Comparison of ENCODE assay signal across 8 cellular contexts in the genomic region with DNA sequence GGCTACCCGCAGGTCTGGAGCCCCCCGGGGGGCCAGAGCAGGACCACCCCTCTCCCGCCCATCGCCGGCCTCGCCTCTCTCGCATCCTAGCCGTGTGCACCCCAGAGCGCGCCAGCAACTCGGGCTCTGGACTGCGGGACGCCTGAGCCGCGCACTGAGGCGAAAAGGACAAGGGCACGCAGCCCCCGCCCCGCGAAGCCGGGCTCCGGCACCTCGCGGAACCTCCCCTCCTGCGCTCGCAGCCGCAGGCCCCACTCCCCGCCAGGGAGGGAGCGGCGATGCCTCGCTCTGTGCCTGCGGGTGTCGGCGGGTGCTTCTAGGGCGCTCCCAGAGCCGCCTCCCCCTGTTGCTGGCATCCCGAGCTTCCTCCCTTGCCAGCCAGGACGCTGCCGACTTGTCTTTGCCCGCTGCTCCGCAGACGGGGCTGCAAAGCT. TPM values are rescaled to one million over a fixed set of nuclear protein-coding genes. Genes with fewer than 3 reads are reported as not detected.
A peak's percentile ranks its signal among the peaks of the same experiment; 100 is the strongest.
DNase-seq lines count a peak whose midpoint lies in the region; ATAC-seq and TF ChIP-seq lines count a peak whose summit lies in the region.

TSS of gene ITGB8 (plus strand) at position 104 of the 434 bp plus-strand sequence. CDS start 907 bp downstream, outside the sequence.

- H3K27me3 Mint-ChIP-seq in T-helper 17 cell (peaks cover 45% of the 10 kb centered on the region), nephron progenitor cell (ENCODE audit: low read depth, poor library complexity) (no peaks in the 10 kb centered on the region)

- H3K27ac Mint-ChIP-seq in T-helper 17 cell, result peak within 1 kb of the TSS; percentile 81
- H3K27ac Mint-ChIP-seq in nephron progenitor cell, result peak within 1 kb of the TSS; percentile 100

- H3K9me3 ChIP-seq in T-helper 17 cell (ENCODE audit: control insufficient read depth, low read length, poor library complexity, severe bottlenecking), result no peaks in the 10 kb centered on the region

- H3K27me3 ChIP-seq in GM06990 (replicated peaks; ENCODE audit: control insufficient read depth, insufficient read depth, low read length), result no peaks in the 10 kb centered on the region

- H3K36me3 Mint-ChIP-seq in T-helper 17 cell (ENCODE audit: low read depth), result no peaks in the 10 kb centered on the region
- H3K36me3 Mint-ChIP-seq in nephron progenitor cell (ENCODE audit: low read depth), result peaks cover 6% of the 10 kb centered on the region

- TF ChIP-seq CTCF in GM06990 (IDR thresholded peaks at IDR 0.05; ENCODE audit: insufficient read depth, low read length, poor library complexity, severe bottlenecking) (no peak), nephron progenitor cell (IDR thresholded peaks at IDR 0.05) (no peak)

- no peaks in the 10 kb centered on the region for H3K9me3 Mint-ChIP-seq in nephron progenitor cell

- no peak for DNase-seq in GM06990 (ENCODE audit: extremely low read depth, insufficient read length)
- peak in 1 of 3 donors; percentile 9 for DNase-seq in T-helper 17 cell
- peak; percentile 21 for DNase-seq in fibroblast of gingiva (ENCODE audit: low read depth)
- peak; percentile 71 for DNase-seq in nephron progenitor cell
- no peak for DNase-seq in dedifferentiated amniotic fluid mesenchymal stem cell (ENCODE audit: extremely low spot score)
- DNase-seq in SIG-M5 treated with dmso at 0.1 percent for 504 hours (lab: John Stamatoyannopoulos, UW; ENCODE audit: unreplicated experiment), result no peak

- H3K36me3 ChIP-seq in GM06990 (ENCODE audit: control insufficient read depth, insufficient read depth, low read length), result no peaks in the 10 kb centered on the region

- H3K4me3 Mint-ChIP-seq in T-helper 17 cell, result peak within 1 kb of the TSS; percentile 90
- H3K4me3 Mint-ChIP-seq in nephron progenitor cell, result peak within 1 kb of the TSS; percentile 97

- H3K4me1 Mint-ChIP-seq in T-helper 17 cell (peaks cover 14% of the 10 kb centered on the region), nephron progenitor cell (peaks cover 44% of the 10 kb centered on the region)

- ATAC-seq in GM19463 (IDR thresholded peaks at IDR 0.05; ENCODE audit: unreplicated experiment) (peak; percentile 23), HG03460 (IDR thresholded peaks at IDR 0.05; ENCODE audit: unreplicated experiment) (peak; percentile 26), T-helper 17 cell (peak; percentile 43)

- peak within 1 kb of the TSS; percentile 79 for H3K4me3 ChIP-seq in GM06990 (replicated peaks; ENCODE audit: low read depth, low read length)

RNA-seq across cellular contexts. Expression of gene ITGB8, which starts in this region (rescaled TPM):
- under 1 TPM; 0.23 to 0.37 TPM for total RNA-seq in T-helper 17 cell

Comparison
In these comparisons a context has a peak if more than half of its experiments do, and no peak if none do; other contexts are left out.
1. Peak in ATAC-seq in T-helper 17 cell; RNA of the gene not detected or under 1 TPM.
2. DNase-seq: peak in fibroblast of gingiva (single experiment) and nephron progenitor cell (single experiment); none in GM06990 (single experiment), dedifferentiated amniotic fluid mesenchymal stem cell (single experiment) and SIG-M5 treated with dmso at 0.1 percent for 504 hours (single experiment).
3. Peak in every context shown above with its lines, with median percentiles within 50 percentile points of each other: ATAC-seq.